Comparison of ENCODE assay signal across 19 cellular contexts in the genomic region with DNA sequence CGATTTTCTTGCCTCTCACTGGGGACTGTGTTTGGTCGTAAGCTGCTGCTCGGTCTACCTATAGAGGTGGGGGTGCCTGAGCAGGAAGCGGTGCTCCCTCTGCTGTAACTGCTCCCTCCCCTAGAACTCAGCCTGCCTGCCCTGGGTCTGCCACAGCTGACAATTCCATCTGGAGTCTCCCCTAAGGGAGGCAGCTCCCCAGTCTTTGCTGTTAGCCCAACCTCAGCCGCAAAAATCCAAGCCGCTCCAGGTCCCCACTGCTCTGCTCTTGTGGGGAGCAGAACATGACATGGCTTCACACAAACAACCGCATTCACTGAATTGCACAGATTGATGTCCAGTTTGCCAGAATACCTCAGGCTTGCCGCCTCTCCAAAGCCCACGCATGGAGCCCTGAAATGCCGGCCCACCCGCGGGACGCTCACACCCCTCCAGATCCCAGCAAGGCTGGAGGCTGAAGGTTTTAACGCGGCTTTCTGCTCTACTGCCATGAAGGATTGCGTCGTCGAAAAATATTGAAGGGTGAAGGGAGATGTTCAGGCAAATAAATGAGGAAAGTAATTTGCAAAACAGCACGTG.
"Had no signal": no experiment of that assay in that cellular context is flagged by ENCODE, and none has a peak within 500 bp of the region (broad histone marks: within the 10 kb centered on the region; RNA-seq: fewer than 3 reads in every experiment).

No MANE protein-coding gene starts in this region.

- H3K9me3 ChIP-seq: mucosa of descending colon, right atrium auricular region, suprapubic skin had no signal

- H3K4me1 ChIP-seq: right atrium auricular region, suprapubic skin had no signal

- H3K36me3 ChIP-seq: right atrium auricular region, suprapubic skin had no signal

- DNase-seq: activated CD4-positive, alpha-beta T cell treated with anti-CD3 and anti-CD28 coated beads, Interleukin-2, amount 10 ng/mL, durations not matched to agents 7 days and 5 days; activated CD8-positive, alpha-beta T cell treated with anti-CD3 and anti-CD28 coated beads, Interleukin-2, amount 10 ng/mL, durations not matched to agents 7 days and 5 days; activated naive CD4-positive, alpha-beta T cell treated with anti-CD3 and anti-CD28 coated beads for 36 hours; activated T-cell treated with anti-CD3 and anti-CD28 coated beads, Interleukin-2, amount 50 U/mL, for 24 hours; anterior cingulate cortex; central memory CD4-positive, alpha-beta T cell; endodermal cell; foreskin fibroblast; hippocampal formation; immature natural killer cell; left ventricle myocardium superior; mucosa of descending colon; naive thymus-derived CD8-positive, alpha-beta T cell; nucleus accumbens; stimulated activated naive CD8-positive, alpha-beta T cell treated with anti-CD3 and anti-CD28 coated beads, Interleukin-15, amount 100 ng/mL, for 72 hours; trophoblast cell had no signal

- H3K4me3 ChIP-seq: mucosa of descending colon, right atrium auricular region, suprapubic skin had no signal

- H3K27ac ChIP-seq: epithelial cell of prostate, right atrium auricular region, suprapubic skin had no signal

- ATAC-seq: activated CD8-positive, alpha-beta T cell treated with anti-CD3 and anti-CD28 coated beads, Interleukin-2, amount 10 ng/mL, durations not matched to agents 7 days and 5 days; left ventricle myocardium superior; mucosa of descending colon; naive thymus-derived CD8-positive, alpha-beta T cell; stimulated activated naive CD8-positive, alpha-beta T cell treated with anti-CD3 and anti-CD28 coated beads, Interleukin-15, amount 100 ng/mL, for 72 hours had no signal
